ENCODE assay signal across 8 cellular contexts in the genomic region with DNA sequence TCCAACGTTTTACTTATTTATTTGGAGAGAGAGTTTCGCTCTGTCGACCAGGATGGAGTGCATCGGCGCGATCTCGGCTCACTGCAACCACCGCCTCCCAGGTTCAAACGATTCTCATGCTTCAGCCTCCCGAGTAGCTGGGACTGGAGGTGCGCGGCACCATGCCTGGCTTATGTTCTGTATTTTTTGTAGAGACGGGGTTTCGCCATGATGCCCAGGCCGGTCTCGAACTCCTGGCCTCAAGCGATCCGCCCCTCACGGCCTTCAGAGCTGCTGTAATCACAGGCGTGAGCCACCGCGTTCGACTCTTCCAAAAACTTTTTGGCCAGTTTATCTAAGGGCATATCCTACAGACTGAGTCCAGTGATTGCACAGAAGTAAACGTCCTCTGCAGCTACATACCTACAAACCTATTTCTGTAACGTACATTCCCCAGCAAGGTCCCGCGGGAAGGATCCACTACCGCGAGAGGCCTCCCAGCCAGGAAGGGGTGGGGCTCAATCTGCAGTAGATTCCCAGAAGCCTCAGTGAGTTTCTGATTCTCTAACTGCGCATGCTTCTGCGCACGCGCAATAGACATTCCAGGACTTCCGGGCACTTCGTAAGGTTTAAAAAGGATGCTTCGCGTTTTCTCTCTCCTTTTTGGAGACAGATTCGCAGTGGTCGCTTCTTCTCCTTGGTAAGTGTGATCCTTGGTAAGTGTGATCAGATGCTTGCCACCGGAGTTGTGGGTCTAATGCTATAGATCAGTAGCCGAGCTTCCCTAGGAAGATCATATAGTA. TPM values are rescaled to one million over a fixed set of nuclear protein-coding genes. Genes with fewer than 3 reads are reported as not detected.
DNase-seq lines count a peak whose midpoint lies in the region; ATAC-seq and TF ChIP-seq lines count a peak whose summit lies in the region.

A gene with protein sequence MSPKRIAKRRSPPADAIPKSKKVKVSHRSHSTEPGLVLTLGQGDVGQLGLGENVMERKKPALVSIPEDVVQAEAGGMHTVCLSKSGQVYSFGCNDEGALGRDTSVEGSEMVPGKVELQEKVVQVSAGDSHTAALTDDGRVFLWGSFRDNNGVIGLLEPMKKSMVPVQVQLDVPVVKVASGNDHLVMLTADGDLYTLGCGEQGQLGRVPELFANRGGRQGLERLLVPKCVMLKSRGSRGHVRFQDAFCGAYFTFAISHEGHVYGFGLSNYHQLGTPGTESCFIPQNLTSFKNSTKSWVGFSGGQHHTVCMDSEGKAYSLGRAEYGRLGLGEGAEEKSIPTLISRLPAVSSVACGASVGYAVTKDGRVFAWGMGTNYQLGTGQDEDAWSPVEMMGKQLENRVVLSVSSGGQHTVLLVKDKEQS (plus strand): TSS at position 638 of the 782 bp plus-strand sequence. CDS start 23,824 bp downstream, outside the sequence.

- intact Hi-C loops in uterus (cut with DNase I; ENCODE audit: low total_unique reads) = no loop called here

- peak within 1 kb of the TSS; percentile 69 to 78 for H3K4me3 ChIP-seq in right atrium auricular region
- peak within 1 kb of the TSS; percentile 50 to 65 for H3K4me3 ChIP-seq in uterus

- no peaks in the 10 kb centered on the region for H3K9me3 ChIP-seq in right atrium auricular region
- no peaks in the 10 kb centered on the region for H3K9me3 ChIP-seq in uterus

- peak; percentile 93 to 97 for DNase-seq in NCI-H187 (lab: John Stamatoyannopoulos, UW)
- peak; percentile 75 to 98 (median 93) for DNase-seq in T-helper 2 cell
- peak; percentile 98 for DNase-seq in right atrium auricular region (ENCODE audit: low spot score)
- DNase-seq in pulmonary artery endothelial cell (ENCODE audit: low read depth, low spot score) = peak; percentile 96
- peak; percentile 96 to 98 for DNase-seq in uterus

- H3K27ac ChIP-seq in angular gyrus (ENCODE audit: low read depth, low read length) = peak within 1 kb of the TSS; percentile 77
- H3K27ac ChIP-seq in right atrium auricular region = peak within 1 kb of the TSS; percentile 81 to 85
- H3K27ac ChIP-seq in uterus = peak within 1 kb of the TSS; percentile 68 to 75

- H3K36me3 ChIP-seq in right atrium auricular region = peaks cover 30% of the 10 kb centered on the region
- no peaks in the 10 kb centered on the region for H3K36me3 ChIP-seq in uterus

- H3K4me1 ChIP-seq in right atrium auricular region (peaks cover 0 to 42% of the 10 kb centered on the region in 2 donors), uterus (peaks cover 0 to 10% of the 10 kb centered on the region in 2 donors)

- TF ChIP-seq POLR2A in GM15510 (IDR thresholded peaks at IDR 0.05; ENCODE audit: borderline replicate concordance, extremely low read depth, insufficient read length) (peak; percentile 99), uterus (IDR thresholded peaks at IDR 0.05) (peak; percentile 88 to 97)

- TF ChIP-seq CTCF in right atrium auricular region (IDR thresholded peaks at IDR 0.05) (no peak), uterus (IDR thresholded peaks at IDR 0.05) (peak in 1 of 4 experiments; percentile 11)

- peak; percentile 81 for ATAC-seq in HG02885 (IDR thresholded peaks at IDR 0.05; ENCODE audit: poor library complexity, unreplicated experiment)

- H3K27me3 ChIP-seq in right atrium auricular region (no peaks in the 10 kb centered on the region), uterus (no peaks in the 10 kb centered on the region)

RNA-seq across cellular contexts. Expression of the gene that starts here (rescaled TPM):
- 1 to 10 TPM; 6.2 to 8.1 TPM for total RNA-seq in right atrium auricular region
- total RNA-seq in pulmonary artery endothelial cell = 89.9 and 129 TPM in 2 replicates
- 10 to 100 TPM in 3 of 4 donors, 1 to 10 TPM in 1; 3.8 to 37.6 (median 13.8) TPM for total RNA-seq in uterus

Comparison
In these comparisons a context has a peak if more than half of its experiments do, and no peak if none do; other contexts are left out.
1. Peak in every context shown above with its lines: DNase-seq, ATAC-seq, H3K4me3 ChIP-seq and H3K27ac ChIP-seq.